ENCODE assay signal across 19 cellular contexts in genomic region chr3:60636846-60637245, GRCh38.
DNase-seq lines count a peak whose midpoint lies in the region; ATAC-seq and TF ChIP-seq lines count a peak whose summit lies in the region.
"Had no signal": no experiment of that assay in that cellular context is flagged by ENCODE, and none has a peak within 500 bp of the region (broad histone marks: within the 10 kb centered on the region; RNA-seq: fewer than 3 reads in every experiment).

No MANE protein-coding gene starts in this region.

- H2AFZ ChIP-seq in PC-3 (ENCODE audit: low read length), result no peak overlapping the region

- DNase-seq in DMS53 (lab: John Stamatoyannopoulos, UW) (peak; percentile 0), DMS53 treated with DMSO at 0.1 percent for 48 hours (lab: John Stamatoyannopoulos, UW; ENCODE audit: unreplicated experiment) (no peak), PC-3 (peak; percentile 73), foreskin keratinocyte (peak in 1 of 2 donors; percentile 31), skeletal muscle cell (ENCODE audit: low read depth) (peak; percentile 26)
- no peak for DNase-seq in CD8-positive, alpha-beta memory T cell
- DNase-seq: activated CD8-positive, alpha-beta memory T cell treated with anti-CD3 and anti-CD28 coated beads, Interleukin-2, amount 10 ng/mL, durations not matched to agents 7 days and 5 days; activated naive CD4-positive, alpha-beta T cell treated with anti-CD3 and anti-CD28 coated beads, Interleukin-2, amount 10 ng/mL, durations not matched to agents 7 days and 5 days; caudate nucleus; heart left ventricle; lower lobe of right lung; NCI-H1048; NCI-H345; OCI-M1; SW 1271; WERI-Rb-1 had no signal

- H3K4me3 Mint-ChIP-seq in CD8-positive, alpha-beta memory T cell, result no peak overlapping the region
- H3K4me3 Mint-ChIP-seq: activated CD8-positive, alpha-beta memory T cell treated with anti-CD3 and anti-CD28 coated beads, Interleukin-2, amount 10 ng/mL, durations not matched to agents 7 days and 5 days; activated naive CD4-positive, alpha-beta T cell treated with anti-CD3 and anti-CD28 coated beads, Interleukin-2, amount 10 ng/mL, durations not matched to agents 7 days and 5 days had no signal

- BruUV-seq in PC-3 (replicated peaks; lab: Mats Ljungman, UMichigan), result no TSS peak

- H3K4me1 ChIP-seq in PC-3 (ENCODE audit: insufficient read depth, low read length) (peaks cover 14% of the 10 kb centered on the region), foreskin keratinocyte (no peaks in the 10 kb centered on the region)
- H3K4me1 ChIP-seq in CD8-positive, alpha-beta memory T cell (ENCODE audit: insufficient read depth, low read length), result no peaks in the 10 kb centered on the region
- H3K4me1 ChIP-seq: heart left ventricle, lower lobe of right lung had no signal

- H3K36me3 Mint-ChIP-seq in CD8-positive, alpha-beta memory T cell, result peaks cover 0 to 1% (median 0%) of the 10 kb centered on the region in 3 donors
- H3K36me3 Mint-ChIP-seq: activated CD8-positive, alpha-beta memory T cell treated with anti-CD3 and anti-CD28 coated beads, Interleukin-2, amount 10 ng/mL, durations not matched to agents 7 days and 5 days; activated naive CD4-positive, alpha-beta T cell treated with anti-CD3 and anti-CD28 coated beads, Interleukin-2, amount 10 ng/mL, durations not matched to agents 7 days and 5 days had no signal

- no peak overlapping the region for H3K9ac ChIP-seq in PC-3 (ENCODE audit: low read length)

- H3K9me3 Mint-ChIP-seq in CD8-positive, alpha-beta memory T cell, result peaks cover 0 to 5% (median under 1%) of the 10 kb centered on the region in 5 donors
- H3K9me3 Mint-ChIP-seq: activated naive CD4-positive, alpha-beta T cell treated with anti-CD3 and anti-CD28 coated beads, Interleukin-2, amount 10 ng/mL, durations not matched to agents 7 days and 5 days had no signal

- CTCF ChIA-PET in PC-3 (lab: Charles Lee), result no interaction called here
- CTCF ChIA-PET in CD8-positive, alpha-beta memory T cell (lab: Charles Lee), result no interaction called here

- POLR2A ChIA-PET in PC-3 (lab: Charles Lee; ENCODE audit: unreplicated experiment), result no interaction called here
- POLR2A ChIA-PET in CD8-positive, alpha-beta memory T cell (lab: Charles Lee), result no interaction called here

- H3K4me3 ChIP-seq in PC-3 (ENCODE audit: low read length) (no peak overlapping the region), skeletal muscle cell (ENCODE audit: low read depth, low read length) (no peak overlapping the region)
- no peak overlapping the region for H3K4me3 ChIP-seq in CD8-positive, alpha-beta memory T cell (ENCODE audit: low read length)
- H3K4me3 ChIP-seq: heart left ventricle, lower lobe of right lung had no signal

- H3K9me2 ChIP-seq in PC-3 (replicated peaks; ENCODE audit: low read length), result no peaks in the 10 kb centered on the region

- no peak for TF ChIP-seq CTCF in PC-3 (conservative IDR thresholded peaks at IDR 0.05; ENCODE audit: low read depth, low read length)
- TF ChIP-seq CTCF in foreskin keratinocyte (conservative IDR thresholded peaks at IDR 0.05), result no peak

- H3K27me3 ChIP-seq in PC-3 (ENCODE audit: low read length) (no peaks in the 10 kb centered on the region), foreskin keratinocyte (no peaks in the 10 kb centered on the region)
- no peaks in the 10 kb centered on the region for H3K27me3 ChIP-seq in CD8-positive, alpha-beta memory T cell (ENCODE audit: insufficient read depth, low read length, poor library complexity, severe bottlenecking)
- H3K27me3 ChIP-seq: heart left ventricle had no signal

- H3K27ac ChIP-seq in PC-3 (ENCODE audit: low read length) (no peak overlapping the region), foreskin keratinocyte (no peak overlapping the region)
- no peak overlapping the region for H3K27ac ChIP-seq in CD8-positive, alpha-beta memory T cell (ENCODE audit: low read depth, low read length)
- H3K27ac ChIP-seq: 22Rv1, heart left ventricle, lower lobe of right lung, WERI-Rb-1 had no signal

- no peaks in the 10 kb centered on the region for H3F3A ChIP-seq in PC-3 (ENCODE audit: low read length, unreplicated experiment)

- H4K20me1 ChIP-seq in PC-3 (ENCODE audit: low read length), result no peaks in the 10 kb centered on the region

- H3K27ac Mint-ChIP-seq in CD8-positive, alpha-beta memory T cell, result no peak overlapping the region
- H3K27ac Mint-ChIP-seq: activated CD8-positive, alpha-beta memory T cell treated with anti-CD3 and anti-CD28 coated beads, Interleukin-2, amount 10 ng/mL, durations not matched to agents 7 days and 5 days; activated naive CD4-positive, alpha-beta T cell treated with anti-CD3 and anti-CD28 coated beads, Interleukin-2, amount 10 ng/mL, durations not matched to agents 7 days and 5 days had no signal

- H3K4me2 ChIP-seq in PC-3 (ENCODE audit: low read length), result no peak overlapping the region

- no peaks in the 10 kb centered on the region for H3K9me3 ChIP-seq in PC-3 (ENCODE audit: low read length)
- no peaks in the 10 kb centered on the region for H3K9me3 ChIP-seq in CD8-positive, alpha-beta memory T cell (ENCODE audit: low read length)
- H3K9me3 ChIP-seq: heart left ventricle, lower lobe of right lung had no signal

- H3K36me3 ChIP-seq in PC-3 (ENCODE audit: low read depth, low read length), result no peaks in the 10 kb centered on the region
- no peaks in the 10 kb centered on the region for H3K36me3 ChIP-seq in CD8-positive, alpha-beta memory T cell (ENCODE audit: insufficient read depth, low read length)
- H3K36me3 ChIP-seq: heart left ventricle, lower lobe of right lung, WERI-Rb-1 had no signal

- no peaks in the 10 kb centered on the region for H3K4me1 Mint-ChIP-seq in CD8-positive, alpha-beta memory T cell
- H3K4me1 Mint-ChIP-seq: activated CD8-positive, alpha-beta memory T cell treated with anti-CD3 and anti-CD28 coated beads, Interleukin-2, amount 10 ng/mL, durations not matched to agents 7 days and 5 days; activated naive CD4-positive, alpha-beta T cell treated with anti-CD3 and anti-CD28 coated beads, Interleukin-2, amount 10 ng/mL, durations not matched to agents 7 days and 5 days had no signal

- intact Hi-C loops in PC-3 (cut with micrococcal nuclease), result loop anchor here (1.0 to 10.0 kb wide), 2 partner anchors 82 to 138 kb away; no protein-coding TSS in a partner anchor

- H3K27me3 Mint-ChIP-seq in CD8-positive, alpha-beta memory T cell, result no peaks in the 10 kb centered on the region
- H3K27me3 Mint-ChIP-seq: activated CD8-positive, alpha-beta memory T cell treated with anti-CD3 and anti-CD28 coated beads, Interleukin-2, amount 10 ng/mL, durations not matched to agents 7 days and 5 days had no signal

- no peaks in the 10 kb centered on the region for H3K79me2 ChIP-seq in PC-3 (ENCODE audit: low read length)

- ATAC-seq in PC-3 (peak; percentile 65), foreskin keratinocyte (peak; percentile 45), HG03571 (IDR thresholded peaks at IDR 0.05; ENCODE audit: unreplicated experiment) (no peak), GM18867 (IDR thresholded peaks at IDR 0.05; ENCODE audit: unreplicated experiment) (no peak)
- ATAC-seq: activated CD8-positive, alpha-beta memory T cell treated with anti-CD3 and anti-CD28 coated beads, Interleukin-2, amount 10 ng/mL, durations not matched to agents 7 days and 5 days; heart left ventricle; lower lobe of right lung had no signal

Comparison
In these comparisons a context has a peak if more than half of its experiments do, and no peak if none do; other contexts are left out.
1. DNase-seq: peak in DMS53 (single experiment), PC-3 (single experiment) and skeletal muscle cell (single experiment); none in DMS53 treated with DMSO at 0.1 percent for 48 hours (single experiment) and CD8-positive, alpha-beta memory T cell (0 of 5).
2. ATAC-seq: peak in PC-3 (single experiment) and foreskin keratinocyte (single experiment); none in HG03571 (single experiment) and GM18867 (single experiment).